Comparison of ENCODE assay signal across 28 cellular contexts in genomic region chr2:119245841-119246230, GRCh38.
"Had no signal": no experiment of that assay in that cellular context is flagged by ENCODE, and none has a peak within 500 bp of the region (broad histone marks: within the 10 kb centered on the region; RNA-seq: fewer than 3 reads in every experiment).

No MANE protein-coding gene starts in this region.

- H3K4me1 Mint-ChIP-seq: stimulated activated effector memory CD8-positive, alpha-beta T cell treated with anti-CD3 and anti-CD28 coated beads, Interleukin-12 subunit alpha, Interleukin-12 subunit beta, amount 100 ng/mL, for 72 hours; stimulated activated memory B cell treated with anti-CD40 and anti-IgM and Interleukin-4, amounts not matched to agents 10 μg/mL and 1 μg/mL and 100 μg/mL, for 72 hours; stimulated activated naive CD8-positive, alpha-beta T cell treated with anti-CD3 and anti-CD28 coated beads, Interleukin-15, amount 100 ng/mL, for 72 hours had no signal

- H3K9me3 ChIP-seq: suprapubic skin, testis, thoracic aorta, thyroid gland, tibial artery, transverse colon, upper lobe of right lung, uterus, vagina had no signal

- H3K4me1 ChIP-seq: tibial nerve, uterus had no signal

- H3K9me3 Mint-ChIP-seq: stimulated activated effector memory CD8-positive, alpha-beta T cell treated with anti-CD3 and anti-CD28 coated beads, Interleukin-12 subunit alpha, Interleukin-12 subunit beta, amount 100 ng/mL, for 72 hours; stimulated activated memory B cell treated with anti-CD40 and anti-IgM and Interleukin-4, amounts not matched to agents 10 μg/mL and 1 μg/mL and 100 μg/mL, for 72 hours; stimulated activated naive CD8-positive, alpha-beta T cell treated with anti-CD3 and anti-CD28 coated beads, Interleukin-15, Interleukin-2, amounts not matched to agents 100 ng/mL and 50 ng/mL, for 24 hours; type B pancreatic cell had no signal

- H3K27ac Mint-ChIP-seq: stimulated activated effector memory CD8-positive, alpha-beta T cell treated with anti-CD3 and anti-CD28 coated beads, Interleukin-12 subunit alpha, Interleukin-12 subunit beta, amount 100 ng/mL, for 72 hours; stimulated activated memory B cell treated with anti-CD40 and anti-IgM and Interleukin-4, amounts not matched to agents 10 μg/mL and 1 μg/mL and 100 μg/mL, for 72 hours; stimulated activated naive B cell treated with anti-CD40 and anti-IgM and Interleukin-4, amounts not matched to agents 10 μg/mL and 1 μg/mL and 100 μg/mL, for 72 hours; stimulated activated naive CD8-positive, alpha-beta T cell treated with anti-CD3 and anti-CD28 coated beads, Interleukin-15, Interleukin-2, amounts not matched to agents 100 ng/mL and 50 ng/mL, for 24 hours; type B pancreatic cell had no signal

- H3K4me3 ChIP-seq: stomach, suprapubic skin, testis, thoracic aorta, thyroid gland, tibial artery, tibial nerve, transverse colon, upper lobe of left lung, upper lobe of right lung, uterus, vagina had no signal

- H3K27me3 Mint-ChIP-seq: stimulated activated memory B cell treated with anti-CD40 and anti-IgM and Interleukin-4, amounts not matched to agents 10 μg/mL and 1 μg/mL and 100 μg/mL, for 72 hours; stimulated activated naive CD8-positive, alpha-beta T cell treated with anti-CD3 and anti-CD28 coated beads, Interleukin-15, amount 100 ng/mL, for 72 hours; stimulated activated naive CD8-positive, alpha-beta T cell treated with anti-CD3 and anti-CD28 coated beads, Interleukin-15, Interleukin-2, amounts not matched to agents 100 ng/mL and 50 ng/mL, for 24 hours; type B pancreatic cell had no signal

- H3K27ac ChIP-seq: stomach, suprapubic skin, testis, thoracic aorta, thyroid gland, tibial artery, tibial nerve, transverse colon, upper lobe of left lung, upper lobe of right lung, uterus, vagina had no signal

- ATAC-seq: stimulated activated effector memory CD8-positive, alpha-beta T cell treated with anti-CD3 and anti-CD28 coated beads, Interleukin-12 subunit alpha, Interleukin-12 subunit beta, amount 100 ng/mL, for 72 hours; stimulated activated memory B cell treated with anti-CD40 and anti-IgM and Interleukin-4, amounts not matched to agents 10 μg/mL and 1 μg/mL and 100 μg/mL, for 72 hours; stimulated activated naive B cell treated with anti-CD40 and anti-IgM and Interleukin-4, amounts not matched to agents 10 μg/mL and 1 μg/mL and 100 μg/mL, for 72 hours; stimulated activated naive CD8-positive, alpha-beta T cell treated with anti-CD3 and anti-CD28 coated beads, Interleukin-15, amount 100 ng/mL, for 72 hours; stimulated activated naive CD8-positive, alpha-beta T cell treated with anti-CD3 and anti-CD28 coated beads, Interleukin-15, Interleukin-2, amounts not matched to agents 100 U/mL and 50 U/mL, for 24 hours; upper lobe of right lung had no signal

- DNase-seq: stimulated activated CD4-positive, alpha-beta T cell treated with anti-CD3 and anti-CD28 coated beads, Interleukin-2, amount 100 ng/mL, for 48 hours; stimulated activated CD4-positive, alpha-beta T cell treated with anti-CD3 and anti-CD28 coated beads, Interleukin-4, amount 100 ng/mL, for 1 hour; stimulated activated CD4-positive, alpha-beta T cell treated with anti-CD3 and anti-CD28 coated beads, Interleukin-4, amount 100 ng/mL, for 24 hours; stimulated activated CD4-positive, alpha-beta T cell treated with anti-CD3 and anti-CD28 coated beads, Interleukin-4, amount 100 ng/mL, for 4 hours; stimulated activated CD8-positive, alpha-beta memory T cell treated with anti-CD3 and anti-CD28 coated beads, Interleukin-4, amount 100 ng/mL, for 48 hours; stimulated activated naive B cell treated with anti-CD40 and anti-IgM and Interleukin-4, amounts not matched to agents 10 μg/mL and 1 μg/mL and 100 μg/mL, for 72 hours; stimulated activated naive CD4-positive, alpha-beta T cell; stimulated activated naive CD4-positive, alpha-beta T cell treated with Interleukin-2 at 50 U/mL for 16 hours; stimulated activated naive CD8-positive, alpha-beta T cell treated with anti-CD3 and anti-CD28 coated beads, Interleukin-15, amount 100 ng/mL, for 72 hours; stimulated activated naive CD8-positive, alpha-beta T cell treated with anti-CD3 and anti-CD28 coated beads, Interleukin-15, Interleukin-2, amounts not matched to agents 100 U/mL and 50 U/mL, for 24 hours; stomach; substantia nigra; testis; thyroid gland; transverse colon; trophoblast cell; upper lobe of left lung; uterus had no signal

- H3K27me3 ChIP-seq: stomach, suprapubic skin, testis, thyroid gland, tibial artery, tibial nerve, transverse colon, upper lobe of left lung, upper lobe of right lung, uterus, vagina had no signal

- H3K36me3 Mint-ChIP-seq: stimulated activated effector memory CD8-positive, alpha-beta T cell treated with anti-CD3 and anti-CD28 coated beads, Interleukin-12 subunit alpha, Interleukin-12 subunit beta, amount 100 ng/mL, for 72 hours; stimulated activated naive B cell treated with anti-CD40 and anti-IgM and Interleukin-4, amounts not matched to agents 10 μg/mL and 1 μg/mL and 100 μg/mL, for 72 hours; type B pancreatic cell had no signal

- H3K36me3 ChIP-seq: thoracic aorta, thyroid gland, transverse colon, upper lobe of right lung, uterus, vagina had no signal

- H3K4me3 Mint-ChIP-seq: stimulated activated effector memory CD8-positive, alpha-beta T cell treated with anti-CD3 and anti-CD28 coated beads, Interleukin-12 subunit alpha, Interleukin-12 subunit beta, amount 100 ng/mL, for 72 hours; stimulated activated memory B cell treated with anti-CD40 and anti-IgM and Interleukin-4, amounts not matched to agents 10 μg/mL and 1 μg/mL and 100 μg/mL, for 72 hours; stimulated activated naive B cell treated with anti-CD40 and anti-IgM and Interleukin-4, amounts not matched to agents 10 μg/mL and 1 μg/mL and 100 μg/mL, for 72 hours; stimulated activated naive CD8-positive, alpha-beta T cell treated with anti-CD3 and anti-CD28 coated beads, Interleukin-15, amount 100 ng/mL, for 72 hours; stimulated activated naive CD8-positive, alpha-beta T cell treated with anti-CD3 and anti-CD28 coated beads, Interleukin-15, Interleukin-2, amounts not matched to agents 100 ng/mL and 50 ng/mL, for 24 hours; type B pancreatic cell had no signal
